1 cellular context compared by ENCODE assay signal in genomic region chr1:247102381-247102780, GRCh38.
TF ChIP-seq lines count a peak whose summit lies in the region.

No MANE protein-coding gene starts in this region.

TF ChIP-seq in IMR-90, 13 proteins besides CTCF, POLR2A, EP300 and RAD21 (continued from another document):
- TF ChIP-seq ELK1 (IDR thresholded peaks at IDR 0.05; ENCODE audit: borderline replicate concordance, low read depth, low read length) (no peak), BHLHE40 (IDR thresholded peaks at IDR 0.05; ENCODE audit: low read depth, low read length) (no peak; the same call in 1 of the 2 replicates), FOS (IDR thresholded peaks at IDR 0.05; ENCODE audit: low read depth, low read length) (peak; percentile 55; the same call in 1 of the 2 replicates), RCOR1 (IDR thresholded peaks at IDR 0.05; ENCODE audit: insufficient replicate concordance, low read length) (no peak), MAZ (IDR thresholded peaks at IDR 0.05; ENCODE audit: borderline replicate concordance, low read depth, low read length) (no peak), CHD1 (IDR thresholded peaks at IDR 0.05; ENCODE audit: low read depth, low read length) (no peak), CEBPB (IDR thresholded peaks at IDR 0.05; ENCODE audit: low read depth, low read length) (peak; percentile 78), MXI1 (IDR thresholded peaks at IDR 0.05; ENCODE audit: borderline replicate concordance, low read depth, low read length) (no peak)
- TF ChIP-seq, protein P1, sequence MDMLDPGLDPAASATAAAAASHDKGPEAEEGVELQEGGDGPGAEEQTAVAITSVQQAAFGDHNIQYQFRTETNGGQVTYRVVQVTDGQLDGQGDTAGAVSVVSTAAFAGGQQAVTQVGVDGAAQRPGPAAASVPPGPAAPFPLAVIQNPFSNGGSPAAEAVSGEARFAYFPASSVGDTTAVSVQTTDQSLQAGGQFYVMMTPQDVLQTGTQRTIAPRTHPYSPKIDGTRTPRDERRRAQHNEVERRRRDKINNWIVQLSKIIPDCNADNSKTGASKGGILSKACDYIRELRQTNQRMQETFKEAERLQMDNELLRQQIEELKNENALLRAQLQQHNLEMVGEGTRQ (IDR thresholded peaks at IDR 0.05; ENCODE audit: low read depth, low read length) = no peak
